ENCODE assay signal across 26 cellular contexts in genomic region chr3:188557230-188557629, GRCh38.
"Had no signal": no experiment of that assay in that cellular context is flagged by ENCODE, and none has a peak within 500 bp of the region (broad histone marks: within the 10 kb centered on the region; RNA-seq: fewer than 3 reads in every experiment).

No MANE protein-coding gene starts in this region.

- H3K4me3 ChIP-seq: adrenal gland had no signal

- H3K9me3 ChIP-seq: adrenal gland had no signal

- H3K27ac Mint-ChIP-seq: activated CD4-positive, alpha-beta memory T cell treated with anti-CD3 and anti-CD28 coated beads, Interleukin-2, amount 10 ng/mL, durations not matched to agents 7 days and 5 days; activated CD4-positive, alpha-beta T cell treated with anti-CD3 and anti-CD28 coated beads for 36 hours; activated naive CD4-positive, alpha-beta T cell treated with anti-CD3 and anti-CD28 coated beads, Interleukin-2, amount 10 ng/mL, durations not matched to agents 7 days and 5 days; activated naive CD8-positive, alpha-beta T cell treated with anti-CD3 and anti-CD28 coated beads for 36 hours; activated T-cell treated with anti-CD3 and anti-CD28 coated beads, Interleukin-2, amount 50 U/mL, for 72 hours; activated T-helper 2 cell treated with anti-CD3 and anti-CD28 coated beads, Interferon-gamma antibody, Interleukin-2, Interleukin-4, amounts not matched to agents 10 μg/mL and 5 μg/mL and 100 μg/mL, durations not matched to agents 14 hours and 24 hours and 36 hours; T-cell had no signal

- H3K27me3 Mint-ChIP-seq: activated CD4-positive, alpha-beta memory T cell treated with anti-CD3 and anti-CD28 coated beads, Interleukin-2, amount 10 ng/mL, durations not matched to agents 7 days and 5 days; activated CD4-positive, alpha-beta T cell treated with anti-CD3 and anti-CD28 coated beads for 36 hours; activated naive CD4-positive, alpha-beta T cell treated with anti-CD3 and anti-CD28 coated beads, Interleukin-2, amount 10 ng/mL, durations not matched to agents 7 days and 5 days; activated naive CD8-positive, alpha-beta T cell treated with anti-CD3 and anti-CD28 coated beads for 36 hours; T-cell had no signal

- H3K27me3 ChIP-seq: adrenal gland had no signal

- H3K36me3 ChIP-seq: adrenal gland, WERI-Rb-1 had no signal

- DNase-seq: activated CD4-positive, alpha-beta memory T cell treated with anti-CD3 and anti-CD28 coated beads, Interleukin-2, amount 10 ng/mL, durations not matched to agents 7 days and 5 days; activated CD4-positive, alpha-beta T cell treated with anti-CD3 and anti-CD28 coated beads for 36 hours; activated CD4-positive, alpha-beta T cell treated with anti-CD3 and anti-CD28 coated beads, Interleukin-2, amount 50 U/mL, for 1 hour; activated CD8-positive, alpha-beta memory T cell treated with anti-CD3 and anti-CD28 coated beads, Interleukin-2, amount 50 U/mL, for 4 hours; activated gamma-delta T cell treated with Interleukin-2 at 50 U/mL for 16 hours; activated naive CD4-positive, alpha-beta T cell treated with anti-CD3 and anti-CD28 coated beads, Interleukin-2, amount 10 ng/mL, durations not matched to agents 7 days and 5 days; activated naive CD8-positive, alpha-beta T cell treated with anti-CD3 and anti-CD28 coated beads for 36 hours; activated T-cell treated with anti-CD3 and anti-CD28 coated beads, Interleukin-2, amount 50 U/mL, for 72 hours; adrenal gland; anterior cingulate cortex; Kasumi-1; KBM-7; NCI-H1092 treated with DMSO at 0.1 percent for 48 hours; NCI-H1417 treated with DMSO at 0.1 percent for 48 hours; NCI-H1694; NCI-H2029; NCI-H2107; NCI-H2171 treated with DMSO at 0.1 percent for 48 hours; NCI-H226; NCI-H510A; NCI-H69; NK-92 treated with Interleukin-12 subunit alpha and Interleukin-12 subunit beta, amount 100 ng/mL, for 24 hours; SIG-M5; T-cell; WERI-Rb-1 had no signal

- H3K27ac ChIP-seq: WERI-Rb-1 had no signal

- H3K4me3 Mint-ChIP-seq: activated CD4-positive, alpha-beta memory T cell treated with anti-CD3 and anti-CD28 coated beads, Interleukin-2, amount 10 ng/mL, durations not matched to agents 7 days and 5 days; activated CD4-positive, alpha-beta T cell treated with anti-CD3 and anti-CD28 coated beads for 36 hours; activated naive CD4-positive, alpha-beta T cell treated with anti-CD3 and anti-CD28 coated beads, Interleukin-2, amount 10 ng/mL, durations not matched to agents 7 days and 5 days; activated naive CD8-positive, alpha-beta T cell treated with anti-CD3 and anti-CD28 coated beads for 36 hours; activated T-cell treated with anti-CD3 and anti-CD28 coated beads, Interleukin-2, amount 50 U/mL, for 72 hours; T-cell had no signal

- ATAC-seq: activated CD4-positive, alpha-beta T cell treated with anti-CD3 and anti-CD28 coated beads for 36 hours; activated T-cell treated with anti-CD3 and anti-CD28 coated beads, Interleukin-2, amount 50 U/mL, for 72 hours; T-cell had no signal

- H3K9me3 Mint-ChIP-seq: activated CD4-positive, alpha-beta memory T cell treated with anti-CD3 and anti-CD28 coated beads, Interleukin-2, amount 10 ng/mL, durations not matched to agents 7 days and 5 days; activated naive CD4-positive, alpha-beta T cell treated with anti-CD3 and anti-CD28 coated beads, Interleukin-2, amount 10 ng/mL, durations not matched to agents 7 days and 5 days; activated naive CD8-positive, alpha-beta T cell treated with anti-CD3 and anti-CD28 coated beads for 36 hours; activated T-cell treated with anti-CD3 and anti-CD28 coated beads, Interleukin-2, amount 50 U/mL, for 72 hours; activated T-helper 2 cell treated with anti-CD3 and anti-CD28 coated beads, Interferon-gamma antibody, Interleukin-2, Interleukin-4, amounts not matched to agents 10 μg/mL and 5 μg/mL and 100 μg/mL, durations not matched to agents 14 hours and 24 hours and 36 hours; T-cell had no signal
